1 cellular context compared by ENCODE assay signal in the genomic region with DNA sequence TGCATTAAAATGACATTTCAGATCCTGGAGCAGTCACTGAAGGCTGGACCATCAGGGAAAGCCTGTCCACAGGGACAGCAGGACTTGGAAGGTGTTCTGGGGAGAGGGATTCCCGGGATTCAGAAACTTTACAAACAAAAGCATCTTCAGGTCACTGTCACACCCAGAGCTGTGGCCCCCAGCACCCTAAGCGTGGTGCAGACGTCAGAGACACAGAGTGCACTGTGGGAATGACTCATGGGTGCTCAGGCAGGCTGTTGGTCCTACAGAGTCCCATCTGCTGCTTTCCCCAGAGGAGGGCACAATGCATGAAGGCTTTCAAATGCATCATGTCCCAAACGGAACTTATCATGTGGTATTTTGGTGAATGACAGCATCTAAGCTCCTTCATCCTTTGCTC.
TF ChIP-seq lines count a peak whose summit lies in the region.

No MANE protein-coding gene starts in this region.

TF ChIP-seq in SK-N-SH treated with all-trans-retinoic acid at 6 μM for 48 hours, 23 proteins besides CTCF, POLR2A, EP300 and RAD21 (continued from another document):
- TF ChIP-seq, protein P1, sequence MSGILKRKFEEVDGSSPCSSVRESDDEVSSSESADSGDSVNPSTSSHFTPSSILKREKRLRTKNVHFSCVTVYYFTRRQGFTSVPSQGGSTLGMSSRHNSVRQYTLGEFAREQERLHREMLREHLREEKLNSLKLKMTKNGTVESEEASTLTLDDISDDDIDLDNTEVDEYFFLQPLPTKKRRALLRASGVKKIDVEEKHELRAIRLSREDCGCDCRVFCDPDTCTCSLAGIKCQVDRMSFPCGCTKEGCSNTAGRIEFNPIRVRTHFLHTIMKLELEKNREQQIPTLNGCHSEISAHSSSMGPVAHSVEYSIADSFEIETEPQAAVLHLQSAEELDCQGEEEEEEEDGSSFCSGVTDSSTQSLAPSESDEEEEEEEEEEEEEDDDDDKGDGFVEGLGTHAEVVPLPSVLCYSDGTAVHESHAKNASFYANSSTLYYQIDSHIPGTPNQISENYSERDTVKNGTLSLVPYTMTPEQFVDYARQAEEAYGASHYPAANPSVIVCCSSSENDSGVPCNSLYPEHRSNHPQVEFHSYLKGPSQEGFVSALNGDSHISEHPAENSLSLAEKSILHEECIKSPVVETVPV (CRISPR knock-in tag; IDR thresholded peaks at IDR 0.05), result no peak
- no peak for TF ChIP-seq CSDC2 (CRISPR knock-in tag; IDR thresholded peaks at IDR 0.05)
- no peak for TF ChIP-seq TCF4 (CRISPR knock-in tag; IDR thresholded peaks at IDR 0.05; ENCODE audit: borderline replicate concordance)
- TF ChIP-seq, protein P2, sequence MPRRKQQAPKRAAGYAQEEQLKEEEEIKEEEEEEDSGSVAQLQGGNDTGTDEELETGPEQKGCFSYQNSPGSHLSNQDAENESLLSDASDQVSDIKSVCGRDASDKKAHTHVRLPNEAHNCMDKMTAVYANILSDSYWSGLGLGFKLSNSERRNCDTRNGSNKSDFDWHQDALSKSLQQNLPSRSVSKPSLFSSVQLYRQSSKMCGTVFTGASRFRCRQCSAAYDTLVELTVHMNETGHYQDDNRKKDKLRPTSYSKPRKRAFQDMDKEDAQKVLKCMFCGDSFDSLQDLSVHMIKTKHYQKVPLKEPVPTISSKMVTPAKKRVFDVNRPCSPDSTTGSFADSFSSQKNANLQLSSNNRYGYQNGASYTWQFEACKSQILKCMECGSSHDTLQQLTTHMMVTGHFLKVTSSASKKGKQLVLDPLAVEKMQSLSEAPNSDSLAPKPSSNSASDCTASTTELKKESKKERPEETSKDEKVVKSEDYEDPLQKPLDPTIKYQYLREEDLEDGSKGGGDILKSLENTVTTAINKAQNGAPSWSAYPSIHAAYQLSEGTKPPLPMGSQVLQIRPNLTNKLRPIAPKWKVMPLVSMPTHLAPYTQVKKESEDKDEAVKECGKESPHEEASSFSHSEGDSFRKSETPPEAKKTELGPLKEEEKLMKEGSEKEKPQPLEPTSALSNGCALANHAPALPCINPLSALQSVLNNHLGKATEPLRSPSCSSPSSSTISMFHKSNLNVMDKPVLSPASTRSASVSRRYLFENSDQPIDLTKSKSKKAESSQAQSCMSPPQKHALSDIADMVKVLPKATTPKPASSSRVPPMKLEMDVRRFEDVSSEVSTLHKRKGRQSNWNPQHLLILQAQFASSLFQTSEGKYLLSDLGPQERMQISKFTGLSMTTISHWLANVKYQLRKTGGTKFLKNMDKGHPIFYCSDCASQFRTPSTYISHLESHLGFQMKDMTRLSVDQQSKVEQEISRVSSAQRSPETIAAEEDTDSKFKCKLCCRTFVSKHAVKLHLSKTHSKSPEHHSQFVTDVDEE (CRISPR knock-in tag; IDR thresholded peaks at IDR 0.05), result no peak
- no peak for TF ChIP-seq OSR1 (CRISPR knock-in tag; IDR thresholded peaks at IDR 0.05)
